18 cellular contexts compared by ENCODE assay signal in genomic region chr14:72974661-72975060, GRCh38. TPM values are rescaled to one million over a fixed set of nuclear protein-coding genes. Genes with fewer than 3 reads are reported as not detected.
DNase-seq lines count a peak whose midpoint lies in the region; FAIRE-seq and TF ChIP-seq lines count a peak whose summit lies in the region.
"Had no signal": no experiment of that assay in that cellular context is flagged by ENCODE, and none has a peak within 500 bp of the region (broad histone marks: within the 10 kb centered on the region; RNA-seq: fewer than 3 reads in every experiment).

No MANE protein-coding gene starts in this region.

- TF ChIP-seq CTCF in bronchial epithelial cell (IDR thresholded peaks at IDR 0.05; ENCODE audit: insufficient read depth, low read length, severe bottlenecking), result no peak

- H3K36me3 ChIP-seq in bronchial epithelial cell (ENCODE audit: control insufficient read depth, insufficient read depth, low read length), result peaks cover 26% of the 10 kb centered on the region

- H3K4me3 ChIP-seq in bronchial epithelial cell (ENCODE audit: low read depth, low read length), result no peak overlapping the region
- H3K4me3 ChIP-seq: A549; BLaER1 treated with 17β-estradiol and CSF1 and Interleukin-3, amounts not matched to agents 10 nM and 100 nM had no signal

- H3K27me3 ChIP-seq in bronchial epithelial cell (ENCODE audit: control insufficient read depth, insufficient read depth, low read length), result no peaks in the 10 kb centered on the region
- H3K27me3 ChIP-seq: BLaER1 treated with 17β-estradiol and CSF1 and Interleukin-3, amounts not matched to agents 10 nM and 100 nM had no signal

- peak; percentile 31 for DNase-seq in NCI-H82 (lab: John Stamatoyannopoulos, UW)
- DNase-seq in NCI-H82 treated with DMSO at 0.1 percent for 48 hours (lab: John Stamatoyannopoulos, UW; ENCODE audit: unreplicated experiment), result no peak
- DNase-seq in bronchial epithelial cell (ENCODE audit: low read depth), result no peak
- no peak for DNase-seq in NCI-H2196 (lab: John Stamatoyannopoulos, UW; ENCODE audit: unreplicated experiment)
- no peak for DNase-seq in retina
- DNase-seq: AML-193; Caco-2; Calu3; CD4-positive, alpha-beta T cell; CD8-positive, alpha-beta T cell; DMS79 treated with DMSO at 0.1 percent for 48 hours; GF-D8 had no signal

- peak; percentile 47 for FAIRE-seq in bronchial epithelial cell (lab: Jason Lieb, UNC)
- FAIRE-seq: A549, D721Med, G401.6, GM12891, GM19239 had no signal

RNA-seq across cellular contexts. Expression of gene DCAF4, which starts 48.4 kb away (rescaled TPM):
- total RNA-seq in bronchial epithelial cell, result 8.7 and 14.0 TPM in 2 replicates

RNA-seq across cellular contexts. Expression of gene ZFYVE1, which starts 52.2 kb away (rescaled TPM):
- 11.3 and 13.6 TPM in 2 replicates for total RNA-seq in bronchial epithelial cell
